21 cellular contexts compared by ENCODE assay signal in the genomic region with DNA sequence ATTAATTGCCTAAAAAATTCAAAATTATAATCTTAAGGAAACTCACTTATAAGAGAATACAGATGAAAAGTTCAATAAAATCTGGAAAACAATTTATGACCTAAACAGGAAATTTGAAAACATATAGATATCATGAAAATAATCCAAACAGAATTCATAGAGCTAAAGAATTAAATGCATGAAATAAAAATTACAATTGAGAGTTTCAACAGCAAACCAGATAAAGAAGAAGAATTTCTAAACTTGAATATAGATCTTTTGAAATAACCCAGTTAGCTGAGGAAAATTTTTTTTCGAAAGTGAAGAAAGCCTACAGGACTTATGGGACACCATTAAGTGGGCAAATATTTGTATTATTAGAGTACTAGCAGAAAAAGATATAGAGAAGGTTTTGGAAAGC. TPM values are rescaled to one million over a fixed set of nuclear protein-coding genes. Genes with fewer than 3 reads are reported as not detected.
DNase-seq lines count a peak whose midpoint lies in the region; ATAC-seq, FAIRE-seq and TF ChIP-seq lines count a peak whose summit lies in the region.
"Had no signal": no experiment of that assay in that cellular context is flagged by ENCODE, and none has a peak within 500 bp of the region (broad histone marks: within the 10 kb centered on the region; RNA-seq: fewer than 3 reads in every experiment).

No MANE protein-coding gene starts in this region.

- intact Hi-C loops in OCI-LY7 (cut with micrococcal nuclease; ENCODE audit: unreplicated experiment), result no loop called here
- intact Hi-C loops in K562 (cut with micrococcal nuclease), result no loop called here
- intact Hi-C loops in breast epithelium (cut with DNase I; ENCODE audit: low total_unique reads), result no loop called here

- H3K4me3 ChIP-seq in OCI-LY7 (ENCODE audit: low read depth, low read length, poor library complexity, severe bottlenecking) (no peak overlapping the region), K562 (no peak overlapping the region), small intestine (ENCODE audit: low read depth in 1 of 2, low read length in 2 of 2) (no peak overlapping the region), breast epithelium (no peak overlapping the region)
- H3K4me3 ChIP-seq: A549, GM23248 had no signal

- peak; percentile 40 for FAIRE-seq in G401.6 (lab: Jason Lieb, UNC)
- no peak for FAIRE-seq in K562 (lab: Jason Lieb, UNC)
- FAIRE-seq in small intestine (lab: Jason Lieb, UNC), result peak; percentile 39
- FAIRE-seq: A549, D721Med, GM18507, H54 had no signal

- H3K4me2 ChIP-seq in OCI-LY7 (ENCODE audit: low read length) (no peak overlapping the region), K562 (ENCODE audit: insufficient read depth, low read length) (no peak overlapping the region)
- H3K4me2 ChIP-seq: A549 had no signal

- peaks cover 55% of the 10 kb centered on the region for H3K9me3 ChIP-seq in OCI-LY7 (ENCODE audit: low read length)
- H3K9me3 ChIP-seq in K562 (replicated peaks; ENCODE audit: control insufficient read depth, insufficient read depth, low read depth, low read length), result no peaks in the 10 kb centered on the region
- H3K9me3 ChIP-seq in small intestine (ENCODE audit: control insufficient read depth, low read depth), result no peaks in the 10 kb centered on the region
- H3K9me3 ChIP-seq in breast epithelium, result peaks cover 0 to 21% of the 10 kb centered on the region in 2 donors

- peaks cover 75% of the 10 kb centered on the region for H3K4me1 ChIP-seq in OCI-LY7 (ENCODE audit: insufficient read depth, low read length, poor library complexity, severe bottlenecking)
- no peaks in the 10 kb centered on the region for H3K4me1 ChIP-seq in K562 (replicated peaks in 1 of 2; ENCODE audit: control insufficient read depth in 2 of 2, insufficient read depth in 2 of 2, low read length in 2 of 2)
- no peaks in the 10 kb centered on the region for H3K4me1 ChIP-seq in small intestine (ENCODE audit: control insufficient read depth in 2 of 2, insufficient read depth in 1 of 2, low read depth in 1 of 2, low read length in 1 of 2)
- no peaks in the 10 kb centered on the region for H3K4me1 ChIP-seq in breast epithelium
- H3K4me1 ChIP-seq: A549 had no signal

- BruUV-seq in OCI-LY7 (replicated peaks; lab: Mats Ljungman, UMichigan), result no TSS peak
- BruUV-seq in K562 (replicated peaks; lab: Mats Ljungman, UMichigan), result no TSS peak

- H3K79me2 ChIP-seq in OCI-LY7 (ENCODE audit: insufficient read depth, low read depth, low read length), result peaks cover 100% of the 10 kb centered on the region
- H3K79me2 ChIP-seq in K562 (ENCODE audit: control insufficient read depth, insufficient read depth, low read length), result no peaks in the 10 kb centered on the region

- H3K27ac ChIP-seq in OCI-LY7 (ENCODE audit: low read depth, low read length, poor library complexity, severe bottlenecking) (no peak overlapping the region), K562 (ENCODE audit: extremely low read depth, low read depth, low read length) (no peak overlapping the region), small intestine (ENCODE audit: low read depth in 1 of 2, low read length in 1 of 2) (no peak overlapping the region), breast epithelium (no peak overlapping the region)
- H3K27ac ChIP-seq: A549, GM23248 had no signal

- TF ChIP-seq EP300 in K562 (IDR thresholded peaks at IDR 0.05; ENCODE audit: low read length), result no peak

- DNase-seq in OCI-LY7 (ENCODE audit: low spot score) (peak; percentile 42), K562 (ENCODE audit: extremely low read depth in 1 of 4, low spot score in 3 of 4) (no peak), small intestine (no peak), breast epithelium (ENCODE audit: low spot score in 2 of 2) (no peak)
- DNase-seq: CD8-positive, alpha-beta T cell; COR-L47; DMS53; GM23248 had no signal

- H3K27me3 ChIP-seq in K562 (ENCODE audit: control insufficient read depth in 2 of 2, insufficient read depth in 2 of 2, low read length in 2 of 2) (no peaks in the 10 kb centered on the region), small intestine (ENCODE audit: control insufficient read depth in 2 of 2, insufficient read depth in 2 of 2, low read length in 2 of 2) (no peaks in the 10 kb centered on the region), breast epithelium (no peaks in the 10 kb centered on the region)

- H2AFZ ChIP-seq in OCI-LY7 (ENCODE audit: low read length), result no peak overlapping the region
- H2AFZ ChIP-seq in K562 (ENCODE audit: low read depth, low read length), result no peak overlapping the region
- H2AFZ ChIP-seq: GM23248 had no signal

- 0% methylated on average over 1 of the region's 1 CpG for WGBS in K562 (ENCODE audit: insufficient coverage, low coverage, missing lambda C conversion rate)
- 68 to 78% (median 74%) methylated on average over 1 of the region's 1 CpG for WGBS in small intestine, 3 donors

- H4K20me1 ChIP-seq in OCI-LY7 (ENCODE audit: insufficient read depth, low read length) (no peaks in the 10 kb centered on the region), K562 (replicated peaks; ENCODE audit: control insufficient read depth, insufficient read depth, low read length) (no peaks in the 10 kb centered on the region)

- CTCF ChIA-PET in OCI-LY7 (lab: Charles Lee; ENCODE audit: unreplicated experiment) (interaction anchor here (1.7 kb wide), 1 partner anchor 36 kb away, joined by 3 read pairs; no protein-coding TSS in a partner anchor), K562 (lab: Yijun Ruan, JAX; ENCODE audit: low intra/inter-chr PET ratio) (no interaction called here)

- TF ChIP-seq POLR2A in K562 (conservative IDR thresholded peaks at IDR 0.05) (no peak), breast epithelium (IDR thresholded peaks at IDR 0.05) (no peak)

- H3K36me3 ChIP-seq in OCI-LY7 (ENCODE audit: insufficient read depth, low read length) (peaks cover 62% of the 10 kb centered on the region), K562 (ENCODE audit: control insufficient read depth, insufficient read depth, low read length) (no peaks in the 10 kb centered on the region), small intestine (ENCODE audit: control insufficient read depth in 2 of 2, insufficient read depth in 2 of 2, low read length in 2 of 2) (no peaks in the 10 kb centered on the region), breast epithelium (no peaks in the 10 kb centered on the region)

- in situ Hi-C loops in K562 (cut with MboI), result no loop called here

- TF ChIP-seq CTCF in OCI-LY7 (conservative IDR thresholded peaks at IDR 0.05; ENCODE audit: low read length) (no peak), K562 (IDR thresholded peaks at IDR 0.05 in 2 of 3, conservative IDR thresholded peaks at IDR 0.05 in 1 of 3; ENCODE audit: insufficient read depth in 2 of 3, low read depth in 1 of 3, low read length in 3 of 3) (no peak), breast epithelium (IDR thresholded peaks at IDR 0.05) (no peak)

- H3K9ac ChIP-seq in K562 (ENCODE audit: insufficient read depth in 1 of 2, low read depth in 2 of 2, low read length in 2 of 2), result no peak overlapping the region
- H3K9ac ChIP-seq: GM23248 had no signal

- no peak for TF ChIP-seq RAD21 in K562 (CRISPR knock-in tag; conservative IDR thresholded peaks at IDR 0.05 in 1 of 2, IDR thresholded peaks at IDR 0.05 in 1 of 2)

- H3K9me1 ChIP-seq in K562 (ENCODE audit: control insufficient read depth, insufficient read depth, low read length), result no peaks in the 10 kb centered on the region

- ATAC-seq in K562, result no peak
- ATAC-seq in GM19351 (IDR thresholded peaks at IDR 0.05; ENCODE audit: unreplicated experiment), result no peak
- no peak for ATAC-seq in HG02852 (IDR thresholded peaks at IDR 0.05; ENCODE audit: unreplicated experiment)
- ATAC-seq: A549; CD8-positive, alpha-beta T cell; HCT116 had no signal

- no peaks in the 10 kb centered on the region for H3K9me2 ChIP-seq in OCI-LY7 (ENCODE audit: insufficient read depth, low read length)

- POLR2A ChIA-PET in OCI-LY7 (lab: Charles Lee), result interaction anchor here (0.6 to 2.1 kb wide), 5 partner anchors 9 to 75 kb away, joined by 3 to 11 read pairs (median 4); no protein-coding TSS in a partner anchor
- POLR2A ChIA-PET in K562 (lab: Yijun Ruan, JAX), result no interaction called here

RNA-seq across cellular contexts. Expression of a gene that starts 6.7 kb away (rescaled TPM):
- 42.5 and 62.8 TPM in 2 replicates for total RNA-seq in OCI-LY7 (2014; rRNA removed; shearing (Covaris generic))
- total RNA-seq in OCI-LY7 (2022) (72.6 and 98.3 TPM in 2 replicates), K562 (2014; rRNA removed) (not detected in 2 replicates), K562 (2014; rRNA removed; fragmentation: Illumina TruSeq; extraction: Trizol) (not detected in 2 replicates), K562 (2015; rRNA removed; fragmentation: Illumina TruSeq; extraction: Trizol) (not detected in 2 replicates), K562 (2021) (not detected in 2 replicates), breast epithelium (under 1 TPM in 1 of 3 donors, not detected in 2; 0.32 TPM)
- not detected in 2 replicates for total RNA-seq in K562 (2011; cell fraction: chromatin; rRNA removed; ENCODE audit: low replicate concordance)
- total RNA-seq in K562 (2011; cell fraction: nucleolus; rRNA removed), result not detected in 2 replicates
- total RNA-seq in K562 (2011; cell fraction: nucleoplasm; rRNA removed), result not detected in 2 replicates
- polyA plus RNA-seq in K562 (2011; rRNA removed) (not detected in 2 replicates), K562 (2014; fragmentation: Illumina TruSeq; extraction: Trizol) (not detected in 2 replicates), K562 (2014; fragmentation: Nextera tagmentation; extraction: Ambion mirVana) (not detected), K562 (2014; rRNA removed) (not detected in 2 replicates), small intestine (under 1 TPM in 1 of 3 donors, not detected in 2; 1.00 TPM)
- polyA plus RNA-seq in K562 (2011; cell fraction: cytosol; rRNA removed), result not detected in 2 replicates
- polyA plus RNA-seq in K562 (2011; cell fraction: nucleus; rRNA removed), result not detected in 2 replicates
- polyA plus RNA-seq in K562 (2012), result not detected in 2 replicates
- not detected in 2 replicates for polyA minus RNA-seq in K562 (2011; rRNA and poly(A)+ RNA removed)
- polyA minus RNA-seq in K562 (2011; cell fraction: cytosol; rRNA and poly(A)+ RNA removed), result not detected in 2 replicates
- not detected in 2 replicates for polyA minus RNA-seq in K562 (2011; cell fraction: nucleus; rRNA and poly(A)+ RNA removed)
- total RNA-seq: GM23248 had no signal
- polyA plus RNA-seq: A549, AG04450, BJ, GM23248 had no signal

RNA-seq across cellular contexts. Expression of a gene that starts 28.3 kb away (rescaled TPM):
- total RNA-seq in OCI-LY7 (2014; rRNA removed; shearing (Covaris generic)), result not detected in 2 replicates
- not detected in 2 replicates for total RNA-seq in OCI-LY7 (2022)
- total RNA-seq in K562 (2011; cell fraction: chromatin; rRNA removed; ENCODE audit: low replicate concordance), result not detected in 2 replicates
- not detected in 2 replicates for total RNA-seq in K562 (2011; cell fraction: nucleolus; rRNA removed)
- total RNA-seq in K562 (2011; cell fraction: nucleoplasm; rRNA removed), result not detected in 2 replicates
- not detected in 2 replicates for total RNA-seq in K562 (2014; rRNA removed)
- not detected in 2 replicates for total RNA-seq in K562 (2014; rRNA removed; fragmentation: Illumina TruSeq; extraction: Trizol)
- total RNA-seq in K562 (2015; rRNA removed; fragmentation: Illumina TruSeq; extraction: Trizol), result not detected in 2 replicates
- total RNA-seq in K562 (2021), result not detected in 2 replicates
- polyA plus RNA-seq in K562 (2011; rRNA removed), result not detected in 2 replicates
- polyA plus RNA-seq in K562 (2011; cell fraction: cytosol; rRNA removed), result not detected in 2 replicates
- not detected in 2 replicates for polyA plus RNA-seq in K562 (2011; cell fraction: nucleus; rRNA removed)
- 0.07 TPM in 1 of 2 replicates, not detected in the other for polyA plus RNA-seq in K562 (2012)
- not detected in 2 replicates for polyA plus RNA-seq in K562 (2014; fragmentation: Illumina TruSeq; extraction: Trizol)
- polyA plus RNA-seq in K562 (2014; fragmentation: Nextera tagmentation; extraction: Ambion mirVana), result not detected
- polyA plus RNA-seq in K562 (2014; rRNA removed), result not detected in 2 replicates
- polyA minus RNA-seq in K562 (2011; rRNA and poly(A)+ RNA removed), result not detected in 2 replicates
- not detected in 2 replicates for polyA minus RNA-seq in K562 (2011; cell fraction: cytosol; rRNA and poly(A)+ RNA removed)
- polyA minus RNA-seq in K562 (2011; cell fraction: nucleus; rRNA and poly(A)+ RNA removed), result not detected in 2 replicates
- polyA plus RNA-seq in small intestine, result under 1 TPM in 1 of 3 donors, not detected in 2; 0.03 TPM
- not detected for total RNA-seq in breast epithelium
- total RNA-seq: CD8-positive, alpha-beta T cell; GM23248; HT-29 had no signal
- polyA plus RNA-seq: A549, AG04450, BJ, CD14-positive monocyte, GM23248, IgD-negative memory B cell had no signal

RNA-seq across cellular contexts. Expression of a gene that starts 36.3 kb away (rescaled TPM):
- total RNA-seq in OCI-LY7 (2014; rRNA removed; shearing (Covaris generic)), result 9.5 and 11.5 TPM in 2 replicates
- total RNA-seq in OCI-LY7 (2022) (6.6 and 8.1 TPM in 2 replicates), K562 (2014; rRNA removed) (not detected in 2 replicates), K562 (2014; rRNA removed; fragmentation: Illumina TruSeq; extraction: Trizol) (not detected in 2 replicates), K562 (2015; rRNA removed; fragmentation: Illumina TruSeq; extraction: Trizol) (not detected in 2 replicates), K562 (2021) (not detected in 2 replicates), breast epithelium (under 1 TPM; under 0.01 to 0.66 (median 0.59) TPM)
- total RNA-seq in K562 (2011; cell fraction: chromatin; rRNA removed; ENCODE audit: low replicate concordance), result not detected in 2 replicates
- not detected in 2 replicates for total RNA-seq in K562 (2011; cell fraction: nucleolus; rRNA removed)
- total RNA-seq in K562 (2011; cell fraction: nucleoplasm; rRNA removed), result not detected in 2 replicates
- polyA plus RNA-seq in K562 (2011; rRNA removed) (not detected in 2 replicates), K562 (2014; fragmentation: Illumina TruSeq; extraction: Trizol) (not detected in 2 replicates), K562 (2014; fragmentation: Nextera tagmentation; extraction: Ambion mirVana) (not detected), K562 (2014; rRNA removed) (not detected in 2 replicates), small intestine (1 to 10 TPM in 1 of 3 donors, under 1 TPM in 1, not detected in 1; 0.88 to 1.1 TPM)
- not detected in 2 replicates for polyA plus RNA-seq in K562 (2011; cell fraction: cytosol; rRNA removed)
- not detected in 2 replicates for polyA plus RNA-seq in K562 (2011; cell fraction: nucleus; rRNA removed)
- not detected in 2 replicates for polyA plus RNA-seq in K562 (2012)
- not detected in 2 replicates for polyA minus RNA-seq in K562 (2011; rRNA and poly(A)+ RNA removed)
- not detected in 2 replicates for polyA minus RNA-seq in K562 (2011; cell fraction: cytosol; rRNA and poly(A)+ RNA removed)
- not detected in 2 replicates for polyA minus RNA-seq in K562 (2011; cell fraction: nucleus; rRNA and poly(A)+ RNA removed)
- total RNA-seq: GM23248, HT-29 had no signal
- polyA plus RNA-seq: A549, AG04450, BJ, CD14-positive monocyte, GM23248 had no signal

Comparison
In these comparisons a context has a peak if more than half of its experiments do, and no peak if none do; other contexts are left out.
1. RNA of a gene that starts 6.7 kb away (total RNA-seq): 42.5 to 98.3 TPM in OCI-LY7; 0.32 TPM in breast epithelium and not detected in K562; every median in the first group is over 10 times any median in the second.
2. RNA of a gene that starts 36.3 kb away (total RNA-seq): 6.6 to 11.5 TPM in OCI-LY7; under 0.01 to 0.66 TPM in breast epithelium and not detected in K562; every median in the first group is over 4 times any median in the second.